15 cellular contexts compared by ENCODE assay signal in genomic region chr11:72759468-72759867, GRCh38. TPM values are rescaled to one million over a fixed set of nuclear protein-coding genes. Genes with fewer than 3 reads are reported as not detected.
DNase-seq lines count a peak whose midpoint lies in the region; ATAC-seq, FAIRE-seq and TF ChIP-seq lines count a peak whose summit lies in the region.
"Had no signal": no experiment of that assay in that cellular context is flagged by ENCODE, and none has a peak within 500 bp of the region (broad histone marks: within the 10 kb centered on the region; RNA-seq: fewer than 3 reads in every experiment).

No MANE protein-coding gene starts in this region.

- peak overlapping the region in 6 of 11 experiments; percentile 12 to 57 (median 34); a peak in 10 of 22 replicates for H3K4me2 ChIP-seq in BLaER1 treated with 17β-estradiol and CSF1 and Interleukin-3, amounts not matched to agents 10 nM and 100 nM

- peaks cover 19% of the 10 kb centered on the region for H3K27me3 Mint-ChIP-seq in endodermal cell (ENCODE audit: insufficient read depth)

- no peaks in the 10 kb centered on the region for H3K27me3 ChIP-seq in BLaER1 treated with 17β-estradiol and CSF1 and Interleukin-3, amounts not matched to agents 10 nM and 100 nM
- no peaks in the 10 kb centered on the region for H3K27me3 ChIP-seq in SJSA1 (replicated peaks)
- no peaks in the 10 kb centered on the region for H3K27me3 ChIP-seq in endodermal cell (ENCODE audit: control insufficient read depth, insufficient read depth, low read length, poor library complexity, severe bottlenecking)
- H3K27me3 ChIP-seq: esophagus squamous epithelium, heart right ventricle, ovary, SJCRH30 had no signal

- H3K9me3 Mint-ChIP-seq in endodermal cell: no peaks in the 10 kb centered on the region

- no peak overlapping the region for H3K4me3 Mint-ChIP-seq in endodermal cell

- no peaks in the 10 kb centered on the region for H3K4me1 Mint-ChIP-seq in endodermal cell

- H3K9me3 ChIP-seq in BLaER1 treated with 17β-estradiol and CSF1 and Interleukin-3, amounts not matched to agents 10 nM and 100 nM (replicated peaks in 1 of 11): no peaks in the 10 kb centered on the region
- H3K9me3 ChIP-seq in SJSA1 (replicated peaks): no peaks in the 10 kb centered on the region
- no peaks in the 10 kb centered on the region for H3K9me3 ChIP-seq in kidney (ENCODE audit: control insufficient read depth in 1 of 2, low read length in 2 of 2)
- no peaks in the 10 kb centered on the region for H3K9me3 ChIP-seq in endodermal cell (ENCODE audit: control insufficient read depth, low read length)
- H3K9me3 ChIP-seq: esophagus squamous epithelium, heart right ventricle, mucosa of descending colon, ovary, SJCRH30 had no signal

- intact Hi-C loops in kidney (cut with DNase I): no loop called here

- peaks cover 24% of the 10 kb centered on the region for H3K36me3 Mint-ChIP-seq in endodermal cell (ENCODE audit: low read depth)

- no peak for FAIRE-seq in kidney (lab: Jason Lieb, UNC)
- FAIRE-seq: small intestine had no signal

- peaks cover 0 to 6% (median 0%) of the 10 kb centered on the region in 11 experiments; a peak in 2 of 22 replicates for H4K20me1 ChIP-seq in BLaER1 treated with 17β-estradiol and CSF1 and Interleukin-3, amounts not matched to agents 10 nM and 100 nM

- H3K27ac Mint-ChIP-seq in endodermal cell: no peak overlapping the region

- H3K27ac ChIP-seq in BLaER1 treated with 17β-estradiol and CSF1 and Interleukin-3, amounts not matched to agents 10 nM and 100 nM: peak overlapping the region in 1 of 11 experiments; percentile 22; a peak in 1 of 22 replicates
- H3K27ac ChIP-seq in SJSA1 (no peak overlapping the region), kidney (ENCODE audit: low read depth in 2 of 2, low read length in 2 of 2) (no peak overlapping the region), endodermal cell (ENCODE audit: low read depth, low read length) (no peak overlapping the region)
- H3K27ac ChIP-seq: heart right ventricle, SJCRH30 had no signal

- ATAC-seq in left lobe of liver: no peak

- peaks cover 0 to 12% (median 0%) of the 10 kb centered on the region in 11 experiments; a peak in 4 of 22 replicates for H3K36me3 ChIP-seq in BLaER1 treated with 17β-estradiol and CSF1 and Interleukin-3, amounts not matched to agents 10 nM and 100 nM
- no peaks in the 10 kb centered on the region for H3K36me3 ChIP-seq in SJSA1
- H3K36me3 ChIP-seq in kidney (ENCODE audit: control insufficient read depth in 1 of 2, insufficient read depth in 2 of 2, low read length in 2 of 2): peaks cover 6% of the 10 kb centered on the region in 2 donors
- no peaks in the 10 kb centered on the region for H3K36me3 ChIP-seq in endodermal cell (ENCODE audit: control insufficient read depth, insufficient read depth, low read length)
- H3K36me3 ChIP-seq: ovary, SJCRH30 had no signal

- DNase-seq in DMS53 treated with DMSO at 0.1 percent for 48 hours (lab: John Stamatoyannopoulos, UW; ENCODE audit: unreplicated experiment) (peak; percentile 84), SJSA1 (ENCODE audit: low read depth in 1 of 2, low spot score in 2 of 2) (no peak), kidney (peak; percentile 40), T1000 (lab: John Stamatoyannopoulos, UW) (no peak), endodermal cell (no peak), left lobe of liver (ENCODE audit: low spot score) (no peak)
- DNase-seq: activated T-cell treated with anti-CD3 and anti-CD28 coated beads, Interleukin-2, amount 50 U/mL, for 48 hours; esophagus squamous epithelium; small intestine; stimulated activated naive CD4-positive, alpha-beta T cell treated with Interleukin-2 at 50 U/mL for 16 hours had no signal

- 86 to 87% methylated on average over 2 to 5 of the region's 5 CpGs for whole genome bisulfite sequencing in endodermal cell (ENCODE audit: insufficient coverage in 1 of 2, insufficient read length in 1 of 2), 2 experiments

- peaks cover 23 to 76% (median 47%) of the 10 kb centered on the region in 10 experiments for H3K4me1 ChIP-seq in BLaER1 treated with 17β-estradiol and CSF1 and Interleukin-3, amounts not matched to agents 10 nM and 100 nM
- H3K4me1 ChIP-seq in SJSA1 (replicated peaks): peaks cover 18% of the 10 kb centered on the region
- peaks cover 0 to 10% of the 10 kb centered on the region in 2 donors for H3K4me1 ChIP-seq in kidney (ENCODE audit: control insufficient read depth in 1 of 2, insufficient read depth in 1 of 2, low read depth in 1 of 2, low read length in 2 of 2)
- no peaks in the 10 kb centered on the region for H3K4me1 ChIP-seq in endodermal cell (ENCODE audit: control insufficient read depth, insufficient read depth, low read length)

- no peak overlapping the region for H3K9ac ChIP-seq in BLaER1 treated with 17β-estradiol and CSF1 and Interleukin-3, amounts not matched to agents 10 nM and 100 nM
- H3K9ac ChIP-seq in kidney (ENCODE audit: low read length in 2 of 2) (no peak overlapping the region), endodermal cell (ENCODE audit: extremely low read depth, low read length, poor library complexity, severe bottlenecking) (no peak overlapping the region)

- no peak for TF ChIP-seq CTCF in kidney (IDR thresholded peaks at IDR 0.05; ENCODE audit: borderline replicate concordance, extremely low read depth, insufficient read depth)
- TF ChIP-seq CTCF in endodermal cell (conservative IDR thresholded peaks at IDR 0.05): no peak

- no peak overlapping the region for H3K4me3 ChIP-seq in BLaER1 treated with 17β-estradiol and CSF1 and Interleukin-3, amounts not matched to agents 10 nM and 100 nM
- H3K4me3 ChIP-seq in SJSA1 (peak overlapping the region; percentile 4; the same call in 1 of the 2 replicates), kidney (ENCODE audit: low read length in 2 of 2) (no peak overlapping the region), endodermal cell (ENCODE audit: low read length) (no peak overlapping the region)
- H3K4me3 ChIP-seq: esophagus squamous epithelium, heart right ventricle, mucosa of descending colon, ovary, SJCRH30 had no signal

RNA-seq across cellular contexts. Expression of gene ARAP1, which starts 7.3 kb away (rescaled TPM):
- total RNA-seq in SJSA1 (2014; rRNA removed; shearing (Covaris generic)): 26.4 and 31.0 TPM in 2 replicates
- total RNA-seq in kidney: 80.8 TPM
- polyA plus RNA-seq in kidney (ENCODE audit: insufficient read depth, low read depth, low replicate concordance): 58.2 TPM
- 10 to 100 TPM; 74.4 to 88.3 TPM for total RNA-seq in endodermal cell
- polyA plus RNA-seq in endodermal cell (2013, experiment 1 of 2): 33.5 TPM
- polyA plus RNA-seq in endodermal cell (2013, experiment 2 of 2): 27.9 TPM
- 37.5 TPM for total RNA-seq in left lobe of liver

RNA-seq across cellular contexts. Expression of gene STARD10, which starts 34.4 kb away (rescaled TPM):
- total RNA-seq in SJSA1 (2014; rRNA removed; shearing (Covaris generic)): 10.8 and 13.2 TPM in 2 replicates
- total RNA-seq in kidney (40.7 TPM), endodermal cell (10 to 100 TPM; 32.2 to 33.3 TPM), left lobe of liver (493 TPM)
- 127 TPM for polyA plus RNA-seq in kidney (ENCODE audit: insufficient read depth, low read depth, low replicate concordance)
- 23.2 TPM for polyA plus RNA-seq in endodermal cell (2013, experiment 1 of 2)
- polyA plus RNA-seq in endodermal cell (2013, experiment 2 of 2): 21.0 TPM

RNA-seq across cellular contexts. Expression of gene ATG16L2, which starts 54.7 kb away (rescaled TPM):
- 3.2 and 7.8 TPM in 2 replicates for total RNA-seq in SJSA1 (2014; rRNA removed; shearing (Covaris generic))
- total RNA-seq in kidney (38.6 TPM), endodermal cell (10 to 100 TPM; 32.2 to 34.2 TPM), left lobe of liver (23.4 TPM)
- polyA plus RNA-seq in kidney (ENCODE audit: insufficient read depth, low read depth, low replicate concordance): 16.1 TPM
- polyA plus RNA-seq in endodermal cell (2013, experiment 1 of 2): 21.4 TPM
- polyA plus RNA-seq in endodermal cell (2013, experiment 2 of 2): 15.2 TPM

Comparison
In these comparisons a context has a peak if more than half of its experiments do, and no peak if none do; other contexts are left out.
1. DNase-seq: peak in DMS53 treated with DMSO at 0.1 percent for 48 hours (single experiment) and kidney (single experiment); none in SJSA1 (0 of 2), T1000 (single experiment), endodermal cell (single experiment) and left lobe of liver (single experiment).
2. RNA of gene STARD10, which starts 34.4 kb away (total RNA-seq): 493 TPM in left lobe of liver (single experiment); 40.7 TPM in kidney (single experiment), 32.2 to 33.3 TPM in endodermal cell and 10.8 to 13.2 TPM in SJSA1; every median in the first group is over 10 times any median in the second.